Comparison of ENCODE assay signal across 8 cellular contexts in genomic region chr4:153142700-153143438, GRCh38.
A peak's percentile ranks its signal among the peaks of the same experiment; 100 is the strongest.
DNase-seq lines count a peak whose midpoint lies in the region; ATAC-seq and TF ChIP-seq lines count a peak whose summit lies in the region.

No MANE protein-coding gene starts in this region.

- DNase-seq in 8988T (peak; percentile 37), NCI-H1694 (lab: John Stamatoyannopoulos, UW) (peak; percentile 78), T-helper 1 cell (peak; percentile 14 to 44 (median 31)), T47D (ENCODE audit: low read depth in 1 of 2, low spot score in 1 of 2) (peak; percentile 37 to 69), inferior parietal cortex (ENCODE audit: extremely low spot score) (peak; percentile 91), spleen (no peak)

- H3K27me3 ChIP-seq in spleen (replicated peaks in 1 of 7), result peaks cover 0 to 10% (median 0%) of the 10 kb centered on the region in 7 donors

- intact Hi-C loops in spleen (cut with DNase I; ENCODE audit: low total_unique reads), result loop anchor here (2.0 kb wide), 1 partner anchor 176 kb away; no protein-coding TSS in a partner anchor

- H3K9me3 ChIP-seq in spleen, result no peaks in the 10 kb centered on the region

- no peak for TF ChIP-seq POLR2A in spleen (IDR thresholded peaks at IDR 0.05)

- peak overlapping the region in 7 of 8 donors; percentile 21 to 71 (median 55) for H3K27ac ChIP-seq in spleen

- in situ Hi-C loops in T47D (cut with HindIII; ENCODE audit: low pct_unique_long_range_greater_than_20kb, low sequenced_read_pairs), result no loop called here

- no peaks in the 10 kb centered on the region for H3K36me3 ChIP-seq in spleen

- no peak for ATAC-seq in HG02623 (IDR thresholded peaks at IDR 0.05; ENCODE audit: unreplicated experiment)

- WGBS in spleen, 5 donors, result 50 to 55% (median 52%) methylated on average over 7 of the region's 7 CpGs

- H3K4me3 ChIP-seq in spleen, result peak overlapping the region in 1 of 8 donors; percentile 4

- TF ChIP-seq CTCF in GM12874 (IDR thresholded peaks at IDR 0.05; ENCODE audit: insufficient read depth, low read depth, low read length) (peak; percentile 41), spleen (IDR thresholded peaks at IDR 0.05 in 8 of 11, conservative IDR thresholded peaks at IDR 0.05 in 3 of 11) (peak; percentile 7 to 76 (median 64))

- H3K4me1 ChIP-seq in spleen, result peaks cover 0 to 29% (median 14%) of the 10 kb centered on the region in 6 donors
